Comparison of ENCODE assay signal across 14 cellular contexts in the genomic region with DNA sequence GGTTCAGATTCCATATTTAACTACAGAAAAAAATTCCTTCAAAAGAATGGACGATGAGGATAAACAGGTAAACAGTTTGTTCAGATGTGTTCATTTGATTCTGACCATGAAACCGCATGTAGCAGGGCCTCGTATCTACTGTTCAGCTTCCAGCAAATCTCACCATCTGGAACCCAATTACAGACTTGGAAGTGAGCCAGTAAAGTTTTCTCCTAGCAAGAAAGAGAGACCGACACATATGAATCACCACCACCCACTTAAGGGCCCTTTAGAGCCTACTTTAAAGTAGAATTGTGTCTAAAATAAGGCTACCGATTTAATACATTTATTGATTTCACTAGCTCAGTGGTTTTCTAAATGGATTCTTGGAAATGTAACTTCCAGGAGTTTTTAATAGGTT.
DNase-seq lines count a peak whose midpoint lies in the region; ATAC-seq and TF ChIP-seq lines count a peak whose summit lies in the region.
"Had no signal": no experiment of that assay in that cellular context is flagged by ENCODE, and none has a peak within 500 bp of the region (broad histone marks: within the 10 kb centered on the region; RNA-seq: fewer than 3 reads in every experiment).

No MANE protein-coding gene starts in this region.

- TF ChIP-seq CTCF in HFF-Myc (IDR thresholded peaks at IDR 0.05; ENCODE audit: low read depth, low read length, missing control alignments) (no peak), dorsolateral prefrontal cortex (IDR thresholded peaks at IDR 0.05 in 54 of 56, conservative IDR thresholded peaks at IDR 0.05 in 2 of 56; ENCODE audit: low read depth in 1 of 56, partially characterized antibody in 56 of 56) (no peak), retinal pigment epithelial cell (conservative IDR thresholded peaks at IDR 0.05; ENCODE audit: low read depth, low read length) (no peak), natural killer cell (IDR thresholded peaks at IDR 0.05) (no peak)

- no peaks in the 10 kb centered on the region for H3K36me3 Mint-ChIP-seq in natural killer cell

- no peaks in the 10 kb centered on the region for H3K9me3 Mint-ChIP-seq in natural killer cell
- H3K9me3 Mint-ChIP-seq: activated T-cell treated with anti-CD3 and anti-CD28 coated beads, Interleukin-2, amount 50 U/mL, for 4 hours had no signal

- no peaks in the 10 kb centered on the region for H3K4me1 Mint-ChIP-seq in natural killer cell

- intact Hi-C loops in dorsolateral prefrontal cortex (cut with DNase I) (loop anchor here in 1 of 2 donors (5.0 kb wide), 1 partner anchor 75 kb away; the partner anchor contains the start of gene REPS2), natural killer cell (cut with micrococcal nuclease) (no loop called here)

- no peak for ATAC-seq in natural killer cell
- no peak for ATAC-seq in HG03159 (IDR thresholded peaks at IDR 0.05; ENCODE audit: unreplicated experiment)
- ATAC-seq in GM19467 (IDR thresholded peaks at IDR 0.05; ENCODE audit: unreplicated experiment), result no peak
- ATAC-seq: activated CD4-positive, CD25-positive, alpha-beta regulatory T cell treated with anti-CD3 and anti-CD28 coated beads, Interleukin-2, amount 50 U/mL, for 24 hours; activated T-cell treated with anti-CD3 and anti-CD28 coated beads, Interleukin-2, amount 50 U/mL, for 4 hours; left ventricle myocardium superior had no signal

- H3K27ac Mint-ChIP-seq in natural killer cell, result no peak overlapping the region

- H3K4me3 ChIP-seq in HFF-Myc (replicated peaks; ENCODE audit: low read depth, low read length) (no peak overlapping the region), dorsolateral prefrontal cortex (no peak overlapping the region), retinal pigment epithelial cell (ENCODE audit: low read length) (no peak overlapping the region)
- H3K4me3 ChIP-seq: esophagus squamous epithelium, spleen had no signal

- peak; percentile 76 for DNase-seq in HFF-Myc (ENCODE audit: extremely low read depth, low read depth)
- peak; percentile 81 for DNase-seq in NCI-H69 (lab: John Stamatoyannopoulos, UW)
- DNase-seq in dorsolateral prefrontal cortex, result no peak
- DNase-seq in retinal pigment epithelial cell (ENCODE audit: low read depth), result peak; percentile 50
- DNase-seq in HK-2 (ENCODE audit: unreplicated experiment), result no peak
- no peak for DNase-seq in natural killer cell
- DNase-seq: activated T-cell treated with anti-CD3 and anti-CD28 coated beads, Interleukin-2, amount 50 U/mL, for 4 hours; esophagus squamous epithelium; left ventricle myocardium superior; spleen had no signal

- H3K27me3 Mint-ChIP-seq in natural killer cell (ENCODE audit: low read depth in 2 of 2), result no peaks in the 10 kb centered on the region

- H3K27me3 ChIP-seq in dorsolateral prefrontal cortex, result peaks cover 0 to 68% (median 8%) of the 10 kb centered on the region in 45 donors
- H3K27me3 ChIP-seq: esophagus squamous epithelium had no signal

- H3K4me3 Mint-ChIP-seq in natural killer cell, result no peak overlapping the region
- H3K4me3 Mint-ChIP-seq: activated T-cell treated with anti-CD3 and anti-CD28 coated beads, Interleukin-2, amount 50 U/mL, for 4 hours had no signal

- peak overlapping the region in 51 of 59 donors; percentile 9 to 89 (median 81) for H3K27ac ChIP-seq in dorsolateral prefrontal cortex
- H3K27ac ChIP-seq: HL-60, spleen had no signal

Comparison
In these comparisons a context has a peak if more than half of its experiments do, and no peak if none do; other contexts are left out.
1. DNase-seq: peak in HFF-Myc (single experiment), NCI-H69 (single experiment) and retinal pigment epithelial cell (single experiment); none in dorsolateral prefrontal cortex (0 of 10), HK-2 (single experiment) and natural killer cell (single experiment).